In genomic region chr17:80422276-80422675, GRCh38 we compare ENCODE assay signal across 17 cellular contexts. TPM values are rescaled to one million over a fixed set of nuclear protein-coding genes. Genes with fewer than 3 reads are reported as not detected.
A peak's percentile ranks its signal among the peaks of the same experiment; 100 is the strongest.
DNase-seq lines count a peak whose midpoint lies in the region; ATAC-seq lines count a peak whose summit lies in the region.
"Had no signal": no experiment of that assay in that cellular context is flagged by ENCODE, and none has a peak within 500 bp of the region (broad histone marks: within the 10 kb centered on the region; RNA-seq: fewer than 3 reads in every experiment).

No MANE protein-coding gene starts in this region.

- no peak overlapping the region for H3K27ac Mint-ChIP-seq in CD8-positive, alpha-beta memory T cell
- H3K27ac Mint-ChIP-seq: HFFc6, T-cell had no signal

- H4K20me1 ChIP-seq in BLaER1, result peaks cover 18% of the 10 kb centered on the region

- H3K36me3 Mint-ChIP-seq in CD8-positive, alpha-beta memory T cell, result peaks cover 0 to 19% (median 4%) of the 10 kb centered on the region in 3 donors
- H3K36me3 Mint-ChIP-seq: CD4-positive, CD25-positive, alpha-beta regulatory T cell had no signal

- H3K27ac ChIP-seq in BLaER1, result no peak overlapping the region
- no peak overlapping the region for H3K27ac ChIP-seq in CD8-positive, alpha-beta memory T cell (ENCODE audit: low read depth, low read length)

- H3K9me3 Mint-ChIP-seq in CD8-positive, alpha-beta memory T cell, result no peaks in the 10 kb centered on the region
- H3K9me3 Mint-ChIP-seq: CD4-positive, CD25-positive, alpha-beta regulatory T cell; HFFc6; T-cell had no signal

- DNase-seq in D341Med (ENCODE audit: low spot score), result peak; percentile 21
- peak; percentile 27 for DNase-seq in NCI-H2029 treated with DMSO at 0.1 percent for 48 hours (lab: John Stamatoyannopoulos, UW)
- peak; percentile 77 for DNase-seq in mesenteric fat pad (ENCODE audit: low spot score)
- DNase-seq in AG20443 (ENCODE audit: low spot score), result no peak
- no peak for DNase-seq in CD8-positive, alpha-beta memory T cell
- DNase-seq in DMS153 treated with DMSO at 0.1 percent for 48 hours (lab: John Stamatoyannopoulos, UW; ENCODE audit: unreplicated experiment), result no peak
- DNase-seq: AML-193; CD4-positive, CD25-positive, alpha-beta regulatory T cell; DND-41; HFFc6; NCI-H1048; NCI-H1436 treated with DMSO at 0.1 percent for 48 hours; NCI-H526 treated with DMSO at 0.1 percent for 48 hours; T-cell had no signal

- no peak for ATAC-seq in GM19023 (IDR thresholded peaks at IDR 0.05; ENCODE audit: unreplicated experiment)
- ATAC-seq: T-cell had no signal

- H3K4me1 ChIP-seq in BLaER1, result peaks cover 57% of the 10 kb centered on the region
- H3K4me1 ChIP-seq in CD8-positive, alpha-beta memory T cell (ENCODE audit: insufficient read depth, low read length), result peaks cover 9% of the 10 kb centered on the region

- POLR2A ChIA-PET in CD8-positive, alpha-beta memory T cell (lab: Charles Lee), result no interaction called here

- H3K36me3 ChIP-seq in BLaER1, result peaks cover 12% of the 10 kb centered on the region; the same call in 1 of the 2 replicates
- H3K36me3 ChIP-seq in CD8-positive, alpha-beta memory T cell (ENCODE audit: insufficient read depth, low read length), result no peaks in the 10 kb centered on the region

- H3K4me2 ChIP-seq in BLaER1, result peak overlapping the region; percentile 86

- no peaks in the 10 kb centered on the region for H3K27me3 ChIP-seq in BLaER1
- no peaks in the 10 kb centered on the region for H3K27me3 ChIP-seq in CD8-positive, alpha-beta memory T cell (ENCODE audit: insufficient read depth, low read length, poor library complexity, severe bottlenecking)

- H3K27me3 Mint-ChIP-seq in CD8-positive, alpha-beta memory T cell, result no peaks in the 10 kb centered on the region

- CTCF ChIA-PET in CD8-positive, alpha-beta memory T cell (lab: Charles Lee), result interaction anchor here (1.1 kb wide), 1 partner anchor 559 kb away, joined by 3 read pairs; no protein-coding TSS in a partner anchor

- peaks cover 11 to 25% (median 19%) of the 10 kb centered on the region in 3 donors for H3K4me1 Mint-ChIP-seq in CD8-positive, alpha-beta memory T cell

- H3K4me3 Mint-ChIP-seq in CD8-positive, alpha-beta memory T cell, result no peak overlapping the region
- H3K4me3 Mint-ChIP-seq: CD4-positive, CD25-positive, alpha-beta regulatory T cell; HFFc6; T-cell had no signal

- no peak overlapping the region for H3K4me3 ChIP-seq in BLaER1
- no peak overlapping the region for H3K4me3 ChIP-seq in CD8-positive, alpha-beta memory T cell (ENCODE audit: low read length)

- no peak overlapping the region for H3K9ac ChIP-seq in BLaER1

- H3K9me3 ChIP-seq in BLaER1, result no peaks in the 10 kb centered on the region
- H3K9me3 ChIP-seq in CD8-positive, alpha-beta memory T cell (ENCODE audit: low read length), result no peaks in the 10 kb centered on the region

RNA-seq across cellular contexts. Expression of gene ENDOV, which starts 7.3 kb away (rescaled TPM):
- total RNA-seq in mesenteric fat pad, result 10.5 TPM
- 10 to 100 TPM; 12.4 to 16.8 TPM for total RNA-seq in CD8-positive, alpha-beta memory T cell
- polyA plus RNA-seq in CD8-positive, alpha-beta memory T cell, result 8.5 TPM

RNA-seq across cellular contexts. Expression of gene NPTX1, which starts 54.1 kb away (rescaled TPM):
- total RNA-seq in mesenteric fat pad, result not detected
- total RNA-seq in CD8-positive, alpha-beta memory T cell, result 1 to 10 TPM in 1 of 2 experiments, under 1 TPM in 1; 0.93 to 1.2 TPM
- not detected for polyA plus RNA-seq in CD8-positive, alpha-beta memory T cell
- total RNA-seq: MCF 10A had no signal

Comparison
In these comparisons a context has a peak if more than half of its experiments do, and no peak if none do; other contexts are left out.
1. DNase-seq: peak in D341Med (single experiment), NCI-H2029 treated with DMSO at 0.1 percent for 48 hours (single experiment) and mesenteric fat pad (single experiment); none in AG20443 (single experiment), CD8-positive, alpha-beta memory T cell (0 of 5) and DMS153 treated with DMSO at 0.1 percent for 48 hours (single experiment).